In genomic region chr3:42349765-42350594, GRCh38 we compare ENCODE assay signal across 1 cellular context.
TF ChIP-seq lines count a peak whose summit lies in the region.

No MANE protein-coding gene starts in this region.

TF ChIP-seq in K562, 482 proteins besides CTCF, POLR2A, EP300 and RAD21 (continued from another document):
- TF ChIP-seq NFYB (IDR thresholded peaks at IDR 0.05; ENCODE audit: extremely low read depth, insufficient read length): no peak
- no peak for TF ChIP-seq DEAF1 (CRISPR knock-in tag; IDR thresholded peaks at IDR 0.05)
- TF ChIP-seq HOMEZ (CRISPR knock-in tag; IDR thresholded peaks at IDR 0.05): no peak
- TF ChIP-seq ZBTB9 (CRISPR knock-in tag; IDR thresholded peaks at IDR 0.05): peak; percentile 86
- no peak for TF ChIP-seq ETV1 (tag; conservative IDR thresholded peaks at IDR 0.05; ENCODE audit: low read depth)
